7 cellular contexts compared by ENCODE assay signal in genomic region chr13:24366315-24366714, GRCh38. TPM values are rescaled to one million over a fixed set of nuclear protein-coding genes. Genes with fewer than 3 reads are reported as not detected.
"Had no signal": no experiment of that assay in that cellular context is flagged by ENCODE, and none has a peak within 500 bp of the region (broad histone marks: within the 10 kb centered on the region; RNA-seq: fewer than 3 reads in every experiment).

No MANE protein-coding gene starts in this region.

RNA-seq across cellular contexts. Expression of gene C1QTNF9, which starts 56.9 kb away (rescaled TPM):
- total RNA-seq: neural crest cell, occipital lobe, osteoblast, pulmonary artery endothelial cell, smooth muscle cell, upper lobe of right lung had no signal
- polyA plus RNA-seq: naive thymus-derived CD8-positive, alpha-beta T cell; smooth muscle cell had no signal
